8 cellular contexts compared by ENCODE assay signal in the genomic region with DNA sequence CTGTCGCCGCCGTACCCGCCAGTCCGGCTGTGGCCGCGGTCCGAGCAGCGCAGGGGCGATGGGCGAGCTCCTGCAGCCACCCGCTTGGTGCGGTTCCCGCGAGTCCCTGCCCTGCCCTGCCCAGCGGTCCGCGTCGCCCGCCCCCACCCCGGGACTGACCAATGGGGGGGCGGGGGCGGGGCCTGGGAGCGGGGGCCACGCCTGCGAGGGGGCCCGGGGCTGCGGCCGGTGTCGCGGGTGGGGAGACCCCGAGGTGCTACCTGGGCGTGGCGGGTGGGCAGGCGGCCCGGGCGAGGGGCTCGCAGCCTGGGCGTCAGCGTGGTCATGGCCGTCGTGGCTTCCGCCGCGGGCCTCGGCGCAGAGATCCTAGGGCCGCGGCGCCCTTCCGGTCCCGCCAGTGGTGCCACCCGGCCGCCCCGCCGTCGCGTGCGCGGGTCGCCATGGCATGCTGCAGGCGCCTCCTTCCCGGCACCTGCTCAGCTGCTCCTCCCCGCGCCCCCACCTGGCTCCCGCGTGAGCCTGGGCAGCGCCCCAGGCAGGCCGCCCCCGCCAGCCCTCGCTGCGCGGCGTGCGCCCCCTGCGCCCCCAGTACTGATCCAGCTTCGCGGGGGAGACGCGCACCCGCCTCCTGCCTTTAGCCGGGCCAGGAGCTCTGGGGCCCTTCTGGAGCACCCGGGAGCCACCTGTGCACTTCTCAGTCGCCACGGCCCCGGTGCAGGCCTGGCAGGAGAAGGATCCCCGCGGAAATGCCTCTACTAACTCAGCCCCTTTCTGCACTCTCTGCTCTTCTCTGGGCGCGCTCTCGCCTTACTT. TPM values are rescaled to one million over a fixed set of nuclear protein-coding genes. Genes with fewer than 3 reads are reported as not detected.
DNase-seq lines count a peak whose midpoint lies in the region; ATAC-seq and TF ChIP-seq lines count a peak whose summit lies in the region.

Gene BMP8B (minus strand): TSS at position 108 of the 813 bp plus-strand sequence. CDS start 380 bp downstream, outside the sequence.

- DNase-seq in KBM-7 (peak; percentile 58), SJSA1 (ENCODE audit: low read depth in 1 of 2, low spot score in 2 of 2) (peak; percentile 24 to 59), iPS DF 6.9 (ENCODE audit: low read depth, low spot score) (no peak), sciatic nerve (ENCODE audit: low spot score) (peak; percentile 81)
- DNase-seq in activated naive CD8-positive, alpha-beta T cell treated with anti-CD3 and anti-CD28 coated beads, Interleukin-2, amount 10 ng/mL, durations not matched to agents 7 days and 5 days: peak; percentile 69

- H3K9me3 ChIP-seq in BLaER1 (no peaks in the 10 kb centered on the region), SJSA1 (replicated peaks) (no peaks in the 10 kb centered on the region), iPS DF 6.9 (ENCODE audit: control insufficient read depth, insufficient read depth, low read length) (no peaks in the 10 kb centered on the region)

- H3K27me3 Mint-ChIP-seq in activated naive CD8-positive, alpha-beta T cell treated with anti-CD3 and anti-CD28 coated beads, Interleukin-2, amount 10 ng/mL, durations not matched to agents 7 days and 5 days: peaks cover 43% of the 10 kb centered on the region

- H3K27ac ChIP-seq in BLaER1: peak within 1 kb of the TSS; percentile 62
- H3K27ac ChIP-seq in SJSA1: no peak within 1 kb of the TSS
- no peak within 1 kb of the TSS for H3K27ac ChIP-seq in iPS DF 6.9 (ENCODE audit: low read length)

- peak; percentile 73 for ATAC-seq in activated naive CD8-positive, alpha-beta T cell treated with anti-CD3 and anti-CD28 coated beads, Interleukin-2, amount 10 ng/mL, durations not matched to agents 7 days and 5 days (ENCODE audit: low read depth)
- ATAC-seq in sciatic nerve (peak; percentile 62), GM19328 (IDR thresholded peaks at IDR 0.05; ENCODE audit: unreplicated experiment) (no peak)

- intact Hi-C loops in sciatic nerve (cut with DNase I): no loop called here

- peak within 1 kb of the TSS; percentile 76 for H3K9ac ChIP-seq in BLaER1

- TF ChIP-seq POLR2A in GM19193 (IDR thresholded peaks at IDR 0.05; ENCODE audit: extremely low read depth, insufficient read depth, insufficient read length): peak; percentile 42

- peaks cover 15% of the 10 kb centered on the region for H3K27me3 ChIP-seq in BLaER1
- H3K27me3 ChIP-seq in SJSA1 (replicated peaks): peaks cover 19% of the 10 kb centered on the region
- H3K27me3 ChIP-seq in iPS DF 6.9 (ENCODE audit: control insufficient read depth, insufficient read depth, low read length): peaks cover 19% of the 10 kb centered on the region; the same call in 1 of the 2 replicates

- H3K4me3 ChIP-seq in BLaER1 (peak within 1 kb of the TSS; percentile 66), SJSA1 (peak within 1 kb of the TSS; percentile 51), iPS DF 6.9 (ENCODE audit: low read length) (peak within 1 kb of the TSS; percentile 56)

- peak within 1 kb of the TSS; percentile 75 for H3K4me3 Mint-ChIP-seq in activated naive CD8-positive, alpha-beta T cell treated with anti-CD3 and anti-CD28 coated beads, Interleukin-2, amount 10 ng/mL, durations not matched to agents 7 days and 5 days

- H3K9me3 Mint-ChIP-seq in activated naive CD8-positive, alpha-beta T cell treated with anti-CD3 and anti-CD28 coated beads, Interleukin-2, amount 10 ng/mL, durations not matched to agents 7 days and 5 days: no peaks in the 10 kb centered on the region

- POLR2A ChIA-PET in activated naive CD8-positive, alpha-beta T cell treated with anti-CD3 and anti-CD28 coated beads, Interleukin-2, amount 10 ng/mL, durations not matched to agents 7 days and 5 days (lab: Charles Lee): interaction anchor here (1.0 kb wide), 1 partner anchor 10 kb away, joined by 4 read pairs; no protein-coding TSS in a partner anchor

- peak within 1 kb of the TSS; percentile 74 for H3K4me2 ChIP-seq in BLaER1

- H4K20me1 ChIP-seq in BLaER1: no peaks in the 10 kb centered on the region

- in situ Hi-C loops in KBM-7 (cut with MboI; ENCODE audit: low pct_unique_long_range_greater_than_20kb, low sequenced_read_pairs): no loop called here

- H3K36me3 Mint-ChIP-seq in activated naive CD8-positive, alpha-beta T cell treated with anti-CD3 and anti-CD28 coated beads, Interleukin-2, amount 10 ng/mL, durations not matched to agents 7 days and 5 days: no peaks in the 10 kb centered on the region

- H3K4me1 ChIP-seq in BLaER1: peaks cover 52% of the 10 kb centered on the region
- H3K4me1 ChIP-seq in SJSA1 (replicated peaks): peaks cover 9% of the 10 kb centered on the region
- H3K4me1 ChIP-seq in iPS DF 6.9 (ENCODE audit: control insufficient read depth, insufficient read depth, low read length): 0 out of 2 replicates have a peak, but pooled peaks cover 2% of the 10 kb centered on the region

- WGBS in iPS DF 6.9 (ENCODE audit: insufficient coverage, insufficient read length): no CpG with 5 or more reads among the region's 91 CpGs

- no peaks in the 10 kb centered on the region for H3K36me3 ChIP-seq in BLaER1
- H3K36me3 ChIP-seq in SJSA1: no peaks in the 10 kb centered on the region
- no peaks in the 10 kb centered on the region for H3K36me3 ChIP-seq in iPS DF 6.9 (ENCODE audit: control insufficient read depth, insufficient read depth, low read length)

- H3K27ac Mint-ChIP-seq in activated naive CD8-positive, alpha-beta T cell treated with anti-CD3 and anti-CD28 coated beads, Interleukin-2, amount 10 ng/mL, durations not matched to agents 7 days and 5 days: peak within 1 kb of the TSS; percentile 57

- H3K4me1 Mint-ChIP-seq in activated naive CD8-positive, alpha-beta T cell treated with anti-CD3 and anti-CD28 coated beads, Interleukin-2, amount 10 ng/mL, durations not matched to agents 7 days and 5 days: peaks cover 9% of the 10 kb centered on the region

RNA-seq across cellular contexts. Expression of gene BMP8B, which starts in this region (rescaled TPM):
- total RNA-seq in SJSA1 (2014; rRNA removed; shearing (Covaris generic)): 0.08 TPM in 1 of 2 replicates, not detected in the other
- total RNA-seq in activated naive CD8-positive, alpha-beta T cell treated with anti-CD3 and anti-CD28 coated beads, Interleukin-2, amount 10 ng/mL, durations not matched to agents 7 days and 5 days: under 1 TPM; 0.67 to 0.68 TPM
- total RNA-seq in sciatic nerve: 40.2 TPM

Comparison
In these comparisons a context has a peak if more than half of its experiments do, and no peak if none do; other contexts are left out.
1. RNA of gene BMP8B (total RNA-seq): 40.2 TPM in sciatic nerve (single experiment); 0.67 to 0.68 TPM in activated naive CD8-positive, alpha-beta T cell treated with anti-CD3 and anti-CD28 coated beads, Interleukin-2, amount 10 ng/mL, durations not matched to agents 7 days and 5 days and 0.08 TPM in SJSA1; every median in the first group is over 10 times any median in the second.
2. Peak in DNase-seq and H3K4me3 ChIP-seq in SJSA1; RNA of the gene not detected or under 1 TPM.
3. Peak in DNase-seq and ATAC-seq in activated naive CD8-positive, alpha-beta T cell treated with anti-CD3 and anti-CD28 coated beads, Interleukin-2, amount 10 ng/mL, durations not matched to agents 7 days and 5 days; RNA of the gene not detected or under 1 TPM.
4. Peak in every context shown above with its lines, with median percentiles within 50 percentile points of each other: H3K4me3 ChIP-seq.